In the genomic region with DNA sequence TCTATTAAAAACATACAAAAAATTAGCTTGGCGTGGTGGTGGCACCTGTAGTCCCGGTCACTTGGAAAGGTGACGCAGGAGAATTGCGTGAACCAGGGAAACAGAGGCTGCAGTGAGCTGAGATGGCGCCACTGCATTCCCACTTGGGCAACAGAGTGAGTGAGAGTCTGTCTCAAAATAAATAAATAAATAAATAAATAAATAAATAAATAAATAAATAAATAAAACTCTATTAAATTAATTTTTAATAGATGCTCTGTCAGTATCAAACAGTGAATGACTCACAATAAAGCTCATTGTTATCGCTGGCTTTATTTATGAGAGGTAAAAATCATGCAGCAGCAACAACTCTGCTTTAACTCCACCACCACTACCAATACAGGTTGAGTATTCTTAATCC, we compare ENCODE assay signal across 24 cellular contexts.
A peak's percentile ranks its signal among the peaks of the same experiment; 100 is the strongest.
DNase-seq lines count a peak whose midpoint lies in the region; ATAC-seq, FAIRE-seq and TF ChIP-seq lines count a peak whose summit lies in the region.
"Had no signal": no experiment of that assay in that cellular context is flagged by ENCODE, and none has a peak within 500 bp of the region (broad histone marks: within the 10 kb centered on the region; RNA-seq: fewer than 3 reads in every experiment).

No MANE protein-coding gene starts in this region.

- ATAC-seq in GM19035 (IDR thresholded peaks at IDR 0.05; ENCODE audit: unreplicated experiment) (no peak), HG02763 (IDR thresholded peaks at IDR 0.05; ENCODE audit: unreplicated experiment) (no peak)
- ATAC-seq: A549; CD8-positive, alpha-beta T cell; GM12878 had no signal

- WGBS in thymus = 98% methylated on average over 6 of the region's 6 CpGs

- H3K4me2 ChIP-seq in Karpas-422 (ENCODE audit: low read depth, low read length, poor library complexity, severe bottlenecking) = no peak overlapping the region
- H3K4me2 ChIP-seq: A549; BLaER1 treated with 17β-estradiol and CSF1 and Interleukin-3, amounts not matched to agents 10 nM and 100 nM had no signal

- no peak overlapping the region for H3K9ac ChIP-seq in Karpas-422 (ENCODE audit: low read length)
- H3K9ac ChIP-seq: BLaER1 treated with 17β-estradiol and CSF1 and Interleukin-3, amounts not matched to agents 10 nM and 100 nM had no signal

- H3K79me2 ChIP-seq in Karpas-422 (ENCODE audit: low read length) = peaks cover 86% of the 10 kb centered on the region

- H4K20me1 ChIP-seq in Karpas-422 (ENCODE audit: insufficient read depth, low read depth, low read length) = no peaks in the 10 kb centered on the region

- FAIRE-seq in D721Med (lab: Jason Lieb, UNC) = peak; percentile 11
- FAIRE-seq: A549, GM12878, GM12892, GM19239 had no signal

- no peaks in the 10 kb centered on the region for H3K9me2 ChIP-seq in Karpas-422 (replicated peaks; ENCODE audit: insufficient read depth, low read length)

- no peak overlapping the region for H2AFZ ChIP-seq in Karpas-422 (ENCODE audit: low read length)

- peaks cover 30% of the 10 kb centered on the region for H3K4me1 ChIP-seq in Karpas-422 (ENCODE audit: low read length)
- peaks cover 2% of the 10 kb centered on the region for H3K4me1 ChIP-seq in thymus (ENCODE audit: control insufficient read depth, insufficient read depth, low read length)

- H3K27me3 ChIP-seq in Karpas-422 (ENCODE audit: low read length) = no peaks in the 10 kb centered on the region
- no peaks in the 10 kb centered on the region for H3K27me3 ChIP-seq in thymus (ENCODE audit: control insufficient read depth, insufficient read depth)
- H3K27me3 ChIP-seq: BLaER1 treated with 17β-estradiol and CSF1 and Interleukin-3, amounts not matched to agents 10 nM and 100 nM had no signal

- H3K9me3 ChIP-seq in Karpas-422 (ENCODE audit: low read length) (no peaks in the 10 kb centered on the region), thymus (ENCODE audit: control insufficient read depth) (no peaks in the 10 kb centered on the region)
- H3K9me3 ChIP-seq: A549; BLaER1 treated with 17β-estradiol and CSF1 and Interleukin-3, amounts not matched to agents 10 nM and 100 nM; Caco-2 had no signal

- TF ChIP-seq CTCF in D721Med (IDR thresholded peaks at IDR 0.05; ENCODE audit: insufficient read depth, missing control alignments) = no peak

- no peak overlapping the region for H3K27ac ChIP-seq in Karpas-422 (ENCODE audit: low read length)
- H3K27ac ChIP-seq in thymus (ENCODE audit: low read depth) = peak overlapping the region; percentile 3
- H3K27ac ChIP-seq: 22Rv1; A549; BLaER1 treated with 17β-estradiol and CSF1 and Interleukin-3, amounts not matched to agents 10 nM and 100 nM; C4-2B had no signal

- DNase-seq in D721Med (ENCODE audit: insufficient read length, low spot score) (no peak), Karpas-422 (peak; percentile 34)
- DNase-seq: AML-193; Caco-2; Calu3; CD4-positive, alpha-beta T cell; CD8-positive, alpha-beta T cell; DMS 273 treated with DMSO at 0.1 percent for 48 hours; DMS153; DMS53; DMS79; DND-41; EL; GDM1 had no signal

- no peak overlapping the region for H3K4me3 ChIP-seq in Karpas-422 (ENCODE audit: low read length)
- H3K4me3 ChIP-seq in thymus (ENCODE audit: low read length) = no peak overlapping the region
- H3K4me3 ChIP-seq: A549; BLaER1 treated with 17β-estradiol and CSF1 and Interleukin-3, amounts not matched to agents 10 nM and 100 nM; GM12878 had no signal

- H3K36me3 ChIP-seq in Karpas-422 (ENCODE audit: insufficient read depth, low read length) = no peaks in the 10 kb centered on the region
- no peaks in the 10 kb centered on the region for H3K36me3 ChIP-seq in thymus (ENCODE audit: control insufficient read depth, insufficient read depth)
